17 cellular contexts compared by ENCODE assay signal in the genomic region with DNA sequence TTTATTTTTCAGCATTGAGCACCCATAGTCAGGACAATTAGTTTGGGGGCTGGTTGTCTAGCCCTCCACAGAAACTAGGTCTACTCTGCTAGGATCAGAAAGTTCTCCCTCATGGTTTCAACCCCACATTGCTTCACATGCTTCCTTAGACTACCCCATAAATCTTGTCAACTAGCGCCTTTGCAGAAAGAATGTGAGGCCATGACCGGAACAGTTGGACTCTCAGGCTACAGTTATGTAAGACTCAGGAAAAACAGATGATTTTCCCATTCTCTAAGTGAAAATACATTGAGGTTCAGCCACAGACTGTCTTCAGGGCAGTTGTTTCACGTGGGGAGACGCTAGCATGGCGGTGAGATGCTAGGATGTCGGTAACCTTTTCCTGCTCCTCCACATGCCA.
DNase-seq lines count a peak whose midpoint lies in the region; TF ChIP-seq lines count a peak whose summit lies in the region.
"Had no signal": no experiment of that assay in that cellular context is flagged by ENCODE, and none has a peak within 500 bp of the region (broad histone marks: within the 10 kb centered on the region; RNA-seq: fewer than 3 reads in every experiment).

No MANE protein-coding gene starts in this region.

- peak overlapping the region in 3 of 4 donors; percentile 14 to 55 (median 47) for H3K27ac ChIP-seq in Peyer's patch
- H3K27ac ChIP-seq: neutrophil, thyroid gland had no signal

- peaks cover 17 to 52% (median 24%) of the 10 kb centered on the region in 3 donors for H3K36me3 Mint-ChIP-seq in immature natural killer cell

- peak overlapping the region in 4 of 6 donors; percentile 3 to 65 (median 15) for H3K27ac Mint-ChIP-seq in immature natural killer cell

- no peak for TF ChIP-seq CTCF in Peyer's patch (IDR thresholded peaks at IDR 0.05)

- peaks cover 0 to 1% (median 0%) of the 10 kb centered on the region in 3 donors for H3K27me3 Mint-ChIP-seq in immature natural killer cell (ENCODE audit: low read depth in 3 of 3)

- no peaks in the 10 kb centered on the region for H3K27me3 ChIP-seq in Peyer's patch
- H3K27me3 ChIP-seq in HAP-1 (ENCODE audit: low read depth): no peaks in the 10 kb centered on the region
- H3K27me3 ChIP-seq: neutrophil, thyroid gland had no signal

- DNase-seq in EL (peak; percentile 40), Peyer's patch (no peak), immature natural killer cell (no peak), skeletal muscle cell (ENCODE audit: low read depth) (peak; percentile 75), SHP77 treated with DMSO at 0.1 percent for 48 hours (lab: John Stamatoyannopoulos, UW) (no peak), HAP-1 (ENCODE audit: low spot score in 2 of 2) (no peak), SKM-1 (lab: John Stamatoyannopoulos, UW; ENCODE audit: unreplicated experiment) (no peak), COR-L47 (lab: John Stamatoyannopoulos, UW) (no peak)
- DNase-seq: activated CD4-positive, CD25-positive, alpha-beta regulatory T cell; activated CD8-positive, alpha-beta memory T cell treated with anti-CD3 and anti-CD28 coated beads, Interleukin-2, amount 50 U/mL, for 48 hours; activated naive CD4-positive, alpha-beta T cell treated with anti-CD3 and anti-CD28 coated beads, Interleukin-2, amount 50 U/mL, for 16 hours; left ventricle myocardium inferior; NCI-H1105; NCI-H510A treated with DMSO at 0.1 percent for 48 hours; RPMI8226; thyroid gland had no signal

- H3K4me3 ChIP-seq in Peyer's patch: no peak overlapping the region
- H3K4me3 ChIP-seq in skeletal muscle cell (ENCODE audit: low read depth, low read length): no peak overlapping the region
- no peak overlapping the region for H3K4me3 ChIP-seq in HAP-1
- H3K4me3 ChIP-seq: left ventricle myocardium inferior, thyroid gland had no signal

- TF ChIP-seq POLR2A in Peyer's patch (IDR thresholded peaks at IDR 0.05): no peak

- peaks cover 16 to 38% of the 10 kb centered on the region in 2 donors for H3K4me1 Mint-ChIP-seq in immature natural killer cell

- H3K4me3 Mint-ChIP-seq in immature natural killer cell: no peak overlapping the region

- H3K36me3 ChIP-seq in Peyer's patch (peaks cover 0 to 30% (median 0%) of the 10 kb centered on the region in 3 donors), HAP-1 (replicated peaks) (no peaks in the 10 kb centered on the region)
- H3K36me3 ChIP-seq: thyroid gland had no signal

- H3K9me3 Mint-ChIP-seq in immature natural killer cell: no peaks in the 10 kb centered on the region

- H3K4me1 ChIP-seq in Peyer's patch (no peaks in the 10 kb centered on the region), HAP-1 (no peaks in the 10 kb centered on the region)

- in situ Hi-C loops in HAP-1 (cut with MboI; ENCODE audit: low sequenced_read_pairs): no loop called here

- H3K9me3 ChIP-seq in Peyer's patch: no peaks in the 10 kb centered on the region
- no peaks in the 10 kb centered on the region for H3K9me3 ChIP-seq in HAP-1
- H3K9me3 ChIP-seq: left ventricle myocardium inferior, neutrophil, thyroid gland had no signal

Comparison
In these comparisons a context has a peak if more than half of its experiments do, and no peak if none do; other contexts are left out.
1. DNase-seq: peak in EL (single experiment) and skeletal muscle cell (single experiment); none in Peyer's patch (0 of 3), immature natural killer cell (0 of 3), SHP77 treated with DMSO at 0.1 percent for 48 hours (single experiment), HAP-1 (0 of 2), SKM-1 (single experiment) and COR-L47 (single experiment).